ENCODE assay signal across 1 cellular context in the genomic region with DNA sequence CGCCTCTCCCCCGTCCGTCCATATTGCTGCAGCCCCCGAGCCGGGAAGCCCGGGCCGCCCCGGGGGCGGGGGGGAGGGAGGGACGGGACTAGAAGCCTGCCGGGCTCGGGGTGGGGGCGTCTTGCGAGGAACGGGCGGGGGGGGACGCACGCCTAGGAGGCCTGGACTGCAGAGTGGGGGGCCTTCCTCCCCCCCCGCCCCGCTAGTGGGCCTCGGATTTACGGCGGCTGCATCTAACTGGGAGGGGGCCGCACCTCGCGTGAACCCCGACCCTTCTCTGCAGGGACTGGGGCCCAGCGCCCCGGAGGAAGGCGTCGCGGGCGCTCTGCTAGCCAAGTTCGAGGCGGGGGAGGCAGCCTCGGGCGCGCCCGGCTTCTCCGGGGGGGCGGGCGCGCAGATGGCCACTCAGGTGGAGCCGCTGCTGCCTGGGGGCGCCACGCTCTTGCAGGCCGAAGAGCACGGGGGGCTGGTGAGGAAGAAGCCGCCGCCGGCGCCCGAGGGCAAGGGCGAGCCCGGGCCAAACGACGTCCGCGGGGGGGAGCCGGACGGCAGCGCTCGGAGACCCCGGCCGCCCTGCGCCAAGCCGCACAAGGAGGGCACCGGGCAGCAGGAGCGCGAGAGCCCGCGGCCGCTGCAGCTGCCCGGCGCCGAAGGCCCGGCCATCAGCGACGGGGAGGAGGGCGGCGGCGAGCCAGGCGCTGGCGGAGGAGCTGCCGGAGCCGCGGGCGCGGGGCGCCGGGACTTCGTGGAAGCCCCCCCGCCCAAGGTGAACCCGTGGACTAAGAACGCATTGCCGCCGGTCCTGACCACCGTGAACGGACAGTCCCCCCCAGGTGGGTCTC.
A peak's percentile ranks its signal among the peaks of the same experiment; 100 is the strongest.
TF ChIP-seq lines count a peak whose summit lies in the region.

A gene (plus strand): TSS at position 17 of the 842 bp plus-strand sequence. CDS start 381 bp downstream, at position 398.

TF ChIP-seq in HepG2, 621 proteins besides CTCF, POLR2A, EP300 and RAD21 (continued from another document and continues in another):
- TF ChIP-seq PAWR (CRISPR knock-in tag; IDR thresholded peaks at IDR 0.05; ENCODE audit: borderline replicate concordance) = no peak
- TF ChIP-seq, protein P1, sequence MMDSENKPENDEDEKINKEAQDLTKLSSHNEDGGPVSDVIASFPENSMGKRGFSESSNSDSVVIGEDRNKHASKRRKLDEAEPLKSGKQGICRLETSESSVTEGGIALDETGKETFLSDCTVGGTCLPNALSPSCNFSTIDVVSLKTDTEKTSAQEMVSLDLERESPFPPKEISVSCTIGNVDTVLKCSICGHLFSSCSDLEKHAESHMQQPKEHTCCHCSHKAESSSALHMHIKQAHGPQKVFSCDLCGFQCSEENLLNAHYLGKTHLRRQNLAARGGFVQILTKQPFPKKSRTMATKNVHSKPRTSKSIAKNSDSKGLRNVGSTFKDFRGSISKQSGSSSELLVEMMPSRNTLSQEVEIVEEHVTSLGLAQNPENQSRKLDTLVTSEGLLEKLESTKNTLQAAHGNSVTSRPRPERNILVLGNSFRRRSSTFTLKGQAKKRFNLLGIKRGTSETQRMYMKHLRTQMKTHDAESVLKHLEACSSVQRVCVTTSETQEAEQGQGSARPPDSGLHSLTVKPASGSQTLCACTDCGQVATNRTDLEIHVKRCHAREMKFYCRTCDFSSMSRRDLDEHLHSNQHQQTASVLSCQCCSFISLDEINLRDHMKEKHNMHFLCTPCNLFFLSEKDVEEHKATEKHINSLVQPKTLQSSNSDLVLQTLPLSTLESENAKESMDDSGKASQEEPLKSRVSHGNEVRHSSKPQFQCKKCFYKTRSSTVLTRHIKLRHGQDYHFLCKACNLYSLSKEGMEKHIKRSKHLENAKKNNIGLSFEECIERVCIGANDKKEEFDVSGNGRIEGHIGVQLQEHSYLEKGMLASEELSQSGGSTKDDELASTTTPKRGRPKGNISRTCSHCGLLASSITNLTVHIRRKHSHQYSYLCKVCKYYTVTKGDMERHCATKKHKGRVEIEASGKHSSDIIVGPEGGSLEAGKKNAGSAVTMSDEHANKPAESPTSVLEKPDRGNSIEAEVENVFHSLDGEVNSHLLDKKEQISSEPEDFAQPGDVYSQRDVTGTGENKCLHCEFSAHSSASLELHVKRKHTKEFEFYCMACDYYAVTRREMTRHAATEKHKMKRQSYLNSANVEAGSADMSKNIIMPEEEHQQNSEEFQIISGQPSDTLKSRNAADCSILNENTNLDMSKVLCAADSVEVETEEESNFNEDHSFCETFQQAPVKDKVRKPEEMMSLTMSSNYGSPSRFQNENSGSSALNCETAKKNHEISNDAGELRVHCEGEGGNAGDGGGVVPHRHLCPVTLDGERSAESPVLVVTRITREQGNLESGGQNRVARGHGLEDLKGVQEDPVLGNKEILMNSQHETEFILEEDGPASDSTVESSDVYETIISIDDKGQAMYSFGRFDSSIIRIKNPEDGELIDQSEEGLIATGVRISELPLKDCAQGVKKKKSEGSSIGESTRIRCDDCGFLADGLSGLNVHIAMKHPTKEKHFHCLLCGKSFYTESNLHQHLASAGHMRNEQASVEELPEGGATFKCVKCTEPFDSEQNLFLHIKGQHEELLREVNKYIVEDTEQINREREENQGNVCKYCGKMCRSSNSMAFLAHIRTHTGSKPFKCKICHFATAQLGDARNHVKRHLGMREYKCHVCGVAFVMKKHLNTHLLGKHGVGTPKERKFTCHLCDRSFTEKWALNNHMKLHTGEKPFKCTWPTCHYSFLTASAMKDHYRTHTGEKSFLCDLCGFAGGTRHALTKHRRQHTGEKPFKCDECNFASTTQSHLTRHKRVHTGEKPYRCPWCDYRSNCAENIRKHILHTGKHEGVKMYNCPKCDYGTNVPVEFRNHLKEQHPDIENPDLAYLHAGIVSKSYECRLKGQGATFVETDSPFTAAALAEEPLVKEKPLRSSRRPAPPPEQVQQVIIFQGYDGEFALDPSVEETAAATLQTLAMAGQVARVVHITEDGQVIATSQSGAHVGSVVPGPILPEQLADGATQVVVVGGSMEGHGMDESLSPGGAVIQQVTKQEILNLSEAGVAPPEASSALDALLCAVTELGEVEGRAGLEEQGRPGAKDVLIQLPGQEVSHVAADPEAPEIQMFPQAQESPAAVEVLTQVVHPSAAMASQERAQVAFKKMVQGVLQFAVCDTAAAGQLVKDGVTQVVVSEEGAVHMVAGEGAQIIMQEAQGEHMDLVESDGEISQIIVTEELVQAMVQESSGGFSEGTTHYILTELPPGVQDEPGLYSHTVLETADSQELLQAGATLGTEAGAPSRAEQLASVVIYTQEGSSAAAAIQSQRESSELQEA (CRISPR knock-in tag; IDR thresholded peaks at IDR 0.05; ENCODE audit: not compliant biosample characterization) = no peak
- TF ChIP-seq ZIK1 (CRISPR knock-in tag; IDR thresholded peaks at IDR 0.05; ENCODE audit: borderline replicate concordance, low read depth) = no peak
- TF ChIP-seq, protein P2, sequence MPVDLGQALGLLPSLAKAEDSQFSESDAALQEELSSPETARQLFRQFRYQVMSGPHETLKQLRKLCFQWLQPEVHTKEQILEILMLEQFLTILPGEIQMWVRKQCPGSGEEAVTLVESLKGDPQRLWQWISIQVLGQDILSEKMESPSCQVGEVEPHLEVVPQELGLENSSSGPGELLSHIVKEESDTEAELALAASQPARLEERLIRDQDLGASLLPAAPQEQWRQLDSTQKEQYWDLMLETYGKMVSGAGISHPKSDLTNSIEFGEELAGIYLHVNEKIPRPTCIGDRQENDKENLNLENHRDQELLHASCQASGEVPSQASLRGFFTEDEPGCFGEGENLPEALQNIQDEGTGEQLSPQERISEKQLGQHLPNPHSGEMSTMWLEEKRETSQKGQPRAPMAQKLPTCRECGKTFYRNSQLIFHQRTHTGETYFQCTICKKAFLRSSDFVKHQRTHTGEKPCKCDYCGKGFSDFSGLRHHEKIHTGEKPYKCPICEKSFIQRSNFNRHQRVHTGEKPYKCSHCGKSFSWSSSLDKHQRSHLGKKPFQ (CRISPR knock-in tag; IDR thresholded peaks at IDR 0.05; ENCODE audit: insufficient replicate concordance) = no peak
- no peak for TF ChIP-seq MATR3 (CRISPR knock-in tag; IDR thresholded peaks at IDR 0.05)
- TF ChIP-seq POLR2AphosphoS5 (IDR thresholded peaks at IDR 0.05; ENCODE audit: low read depth, low read length) = no peak
- TF ChIP-seq ZNF878 (CRISPR knock-in tag; IDR thresholded peaks at IDR 0.05) = no peak
- peak; percentile 50 for TF ChIP-seq ZFY (CRISPR knock-in tag; IDR thresholded peaks at IDR 0.05)
- no peak for TF ChIP-seq NFIB (CRISPR knock-in tag; IDR thresholded peaks at IDR 0.05; ENCODE audit: borderline replicate concordance)
- TF ChIP-seq, protein P3, sequence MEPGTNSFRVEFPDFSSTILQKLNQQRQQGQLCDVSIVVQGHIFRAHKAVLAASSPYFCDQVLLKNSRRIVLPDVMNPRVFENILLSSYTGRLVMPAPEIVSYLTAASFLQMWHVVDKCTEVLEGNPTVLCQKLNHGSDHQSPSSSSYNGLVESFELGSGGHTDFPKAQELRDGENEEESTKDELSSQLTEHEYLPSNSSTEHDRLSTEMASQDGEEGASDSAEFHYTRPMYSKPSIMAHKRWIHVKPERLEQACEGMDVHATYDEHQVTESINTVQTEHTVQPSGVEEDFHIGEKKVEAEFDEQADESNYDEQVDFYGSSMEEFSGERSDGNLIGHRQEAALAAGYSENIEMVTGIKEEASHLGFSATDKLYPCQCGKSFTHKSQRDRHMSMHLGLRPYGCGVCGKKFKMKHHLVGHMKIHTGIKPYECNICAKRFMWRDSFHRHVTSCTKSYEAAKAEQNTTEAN (CRISPR knock-in tag; conservative IDR thresholded peaks at IDR 0.05) = no peak
- TF ChIP-seq, protein P4, sequence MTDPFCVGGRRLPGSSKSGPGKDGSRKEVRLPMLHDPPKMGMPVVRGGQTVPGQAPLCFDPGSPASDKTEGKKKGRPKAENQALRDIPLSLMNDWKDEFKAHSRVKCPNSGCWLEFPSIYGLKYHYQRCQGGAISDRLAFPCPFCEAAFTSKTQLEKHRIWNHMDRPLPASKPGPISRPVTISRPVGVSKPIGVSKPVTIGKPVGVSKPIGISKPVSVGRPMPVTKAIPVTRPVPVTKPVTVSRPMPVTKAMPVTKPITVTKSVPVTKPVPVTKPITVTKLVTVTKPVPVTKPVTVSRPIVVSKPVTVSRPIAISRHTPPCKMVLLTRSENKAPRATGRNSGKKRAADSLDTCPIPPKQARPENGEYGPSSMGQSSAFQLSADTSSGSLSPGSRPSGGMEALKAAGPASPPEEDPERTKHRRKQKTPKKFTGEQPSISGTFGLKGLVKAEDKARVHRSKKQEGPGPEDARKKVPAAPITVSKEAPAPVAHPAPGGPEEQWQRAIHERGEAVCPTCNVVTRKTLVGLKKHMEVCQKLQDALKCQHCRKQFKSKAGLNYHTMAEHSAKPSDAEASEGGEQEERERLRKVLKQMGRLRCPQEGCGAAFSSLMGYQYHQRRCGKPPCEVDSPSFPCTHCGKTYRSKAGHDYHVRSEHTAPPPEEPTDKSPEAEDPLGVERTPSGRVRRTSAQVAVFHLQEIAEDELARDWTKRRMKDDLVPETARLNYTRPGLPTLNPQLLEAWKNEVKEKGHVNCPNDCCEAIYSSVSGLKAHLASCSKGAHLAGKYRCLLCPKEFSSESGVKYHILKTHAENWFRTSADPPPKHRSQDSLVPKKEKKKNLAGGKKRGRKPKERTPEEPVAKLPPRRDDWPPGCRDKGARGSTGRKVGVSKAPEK (CRISPR knock-in tag; IDR thresholded peaks at IDR 0.05; ENCODE audit: borderline replicate concordance) = no peak
- TF ChIP-seq, protein P5, sequence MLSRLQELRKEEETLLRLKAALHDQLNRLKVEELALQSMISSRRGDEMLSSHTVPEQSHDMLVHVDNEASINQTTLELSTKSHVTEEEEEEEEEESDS (CRISPR knock-in tag; IDR thresholded peaks at IDR 0.05; ENCODE audit: borderline replicate concordance) = no peak
- no peak for TF ChIP-seq NFE2L2 (IDR thresholded peaks at IDR 0.05; ENCODE audit: low read length)
- TF ChIP-seq, protein P6, sequence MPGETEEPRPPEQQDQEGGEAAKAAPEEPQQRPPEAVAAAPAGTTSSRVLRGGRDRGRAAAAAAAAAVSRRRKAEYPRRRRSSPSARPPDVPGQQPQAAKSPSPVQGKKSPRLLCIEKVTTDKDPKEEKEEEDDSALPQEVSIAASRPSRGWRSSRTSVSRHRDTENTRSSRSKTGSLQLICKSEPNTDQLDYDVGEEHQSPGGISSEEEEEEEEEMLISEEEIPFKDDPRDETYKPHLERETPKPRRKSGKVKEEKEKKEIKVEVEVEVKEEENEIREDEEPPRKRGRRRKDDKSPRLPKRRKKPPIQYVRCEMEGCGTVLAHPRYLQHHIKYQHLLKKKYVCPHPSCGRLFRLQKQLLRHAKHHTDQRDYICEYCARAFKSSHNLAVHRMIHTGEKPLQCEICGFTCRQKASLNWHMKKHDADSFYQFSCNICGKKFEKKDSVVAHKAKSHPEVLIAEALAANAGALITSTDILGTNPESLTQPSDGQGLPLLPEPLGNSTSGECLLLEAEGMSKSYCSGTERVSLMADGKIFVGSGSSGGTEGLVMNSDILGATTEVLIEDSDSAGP (CRISPR knock-in tag; IDR thresholded peaks at IDR 0.05; ENCODE audit: borderline replicate concordance) = no peak; the same call in 1 of the 2 replicates
- TF ChIP-seq TBX2 (CRISPR knock-in tag; IDR thresholded peaks at IDR 0.05; ENCODE audit: borderline replicate concordance) = no peak
- TF ChIP-seq SUZ12 (IDR thresholded peaks at IDR 0.05; ENCODE audit: low read depth, low read length) = no peak
- peak; percentile 47; the same call in 1 of the 2 replicates for TF ChIP-seq AHR (CRISPR knock-in tag; IDR thresholded peaks at IDR 0.05)
- 0 out of 2 replicates have a peak, but pooled peaks have one; percentile 23 for TF ChIP-seq FOXO1 (CRISPR knock-in tag; IDR thresholded peaks at IDR 0.05)
- TF ChIP-seq ATF7 (IDR thresholded peaks at IDR 0.05) = no peak
- no peak for TF ChIP-seq ATF7 (CRISPR knock-in tag; IDR thresholded peaks at IDR 0.05)
- TF ChIP-seq, protein P7, sequence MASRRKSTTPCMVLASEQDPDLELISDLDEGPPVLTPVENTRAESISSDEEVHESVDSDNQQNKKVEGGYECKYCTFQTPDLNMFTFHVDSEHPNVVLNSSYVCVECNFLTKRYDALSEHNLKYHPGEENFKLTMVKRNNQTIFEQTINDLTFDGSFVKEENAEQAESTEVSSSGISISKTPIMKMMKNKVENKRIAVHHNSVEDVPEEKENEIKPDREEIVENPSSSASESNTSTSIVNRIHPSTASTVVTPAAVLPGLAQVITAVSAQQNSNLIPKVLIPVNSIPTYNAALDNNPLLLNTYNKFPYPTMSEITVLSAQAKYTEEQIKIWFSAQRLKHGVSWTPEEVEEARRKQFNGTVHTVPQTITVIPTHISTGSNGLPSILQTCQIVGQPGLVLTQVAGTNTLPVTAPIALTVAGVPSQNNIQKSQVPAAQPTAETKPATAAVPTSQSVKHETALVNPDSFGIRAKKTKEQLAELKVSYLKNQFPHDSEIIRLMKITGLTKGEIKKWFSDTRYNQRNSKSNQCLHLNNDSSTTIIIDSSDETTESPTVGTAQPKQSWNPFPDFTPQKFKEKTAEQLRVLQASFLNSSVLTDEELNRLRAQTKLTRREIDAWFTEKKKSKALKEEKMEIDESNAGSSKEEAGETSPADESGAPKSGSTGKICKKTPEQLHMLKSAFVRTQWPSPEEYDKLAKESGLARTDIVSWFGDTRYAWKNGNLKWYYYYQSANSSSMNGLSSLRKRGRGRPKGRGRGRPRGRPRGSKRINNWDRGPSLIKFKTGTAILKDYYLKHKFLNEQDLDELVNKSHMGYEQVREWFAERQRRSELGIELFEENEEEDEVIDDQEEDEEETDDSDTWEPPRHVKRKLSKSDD (CRISPR knock-in tag; IDR thresholded peaks at IDR 0.05; ENCODE audit: low read depth) = no peak
- no peak for TF ChIP-seq LCORL (IDR thresholded peaks at IDR 0.05)
- TF ChIP-seq LCORL (CRISPR knock-in tag; IDR thresholded peaks at IDR 0.05) = no peak
- no peak for TF ChIP-seq ATF7-NPFF (CRISPR knock-in tag; IDR thresholded peaks at IDR 0.05; ENCODE audit: low read depth)
- TF ChIP-seq HNF4A (CRISPR knock-in tag; IDR thresholded peaks at IDR 0.05) = no peak
- TF ChIP-seq NR2F6 (IDR thresholded peaks at IDR 0.05) = no peak
- no peak for TF ChIP-seq NR2F6 (CRISPR knock-in tag; IDR thresholded peaks at IDR 0.05)
- TF ChIP-seq DMAP1 (CRISPR knock-in tag; IDR thresholded peaks at IDR 0.05) = no peak
- no peak for TF ChIP-seq RCOR2 (CRISPR knock-in tag; IDR thresholded peaks at IDR 0.05)
- no peak for TF ChIP-seq ZNF577 (CRISPR knock-in tag; IDR thresholded peaks at IDR 0.05; ENCODE audit: borderline replicate concordance, low read depth)
- TF ChIP-seq, protein P8, sequence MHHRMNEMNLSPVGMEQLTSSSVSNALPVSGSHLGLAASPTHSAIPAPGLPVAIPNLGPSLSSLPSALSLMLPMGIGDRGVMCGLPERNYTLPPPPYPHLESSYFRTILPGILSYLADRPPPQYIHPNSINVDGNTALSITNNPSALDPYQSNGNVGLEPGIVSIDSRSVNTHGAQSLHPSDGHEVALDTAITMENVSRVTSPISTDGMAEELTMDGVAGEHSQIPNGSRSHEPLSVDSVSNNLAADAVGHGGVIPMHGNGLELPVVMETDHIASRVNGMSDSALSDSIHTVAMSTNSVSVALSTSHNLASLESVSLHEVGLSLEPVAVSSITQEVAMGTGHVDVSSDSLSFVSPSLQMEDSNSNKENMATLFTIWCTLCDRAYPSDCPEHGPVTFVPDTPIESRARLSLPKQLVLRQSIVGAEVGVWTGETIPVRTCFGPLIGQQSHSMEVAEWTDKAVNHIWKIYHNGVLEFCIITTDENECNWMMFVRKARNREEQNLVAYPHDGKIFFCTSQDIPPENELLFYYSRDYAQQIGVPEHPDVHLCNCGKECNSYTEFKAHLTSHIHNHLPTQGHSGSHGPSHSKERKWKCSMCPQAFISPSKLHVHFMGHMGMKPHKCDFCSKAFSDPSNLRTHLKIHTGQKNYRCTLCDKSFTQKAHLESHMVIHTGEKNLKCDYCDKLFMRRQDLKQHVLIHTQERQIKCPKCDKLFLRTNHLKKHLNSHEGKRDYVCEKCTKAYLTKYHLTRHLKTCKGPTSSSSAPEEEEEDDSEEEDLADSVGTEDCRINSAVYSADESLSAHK (CRISPR knock-in tag; IDR thresholded peaks at IDR 0.05; ENCODE audit: borderline replicate concordance) = no peak
- no peak for TF ChIP-seq ZNF136 (CRISPR knock-in tag; IDR thresholded peaks at IDR 0.05; ENCODE audit: low read depth)
